31 cellular contexts compared by ENCODE assay signal in genomic region chr15:78682013-78682651, GRCh38. TPM values are rescaled to one million over a fixed set of nuclear protein-coding genes. Genes with fewer than 3 reads are reported as not detected.
DNase-seq lines count a peak whose midpoint lies in the region; ATAC-seq and TF ChIP-seq lines count a peak whose summit lies in the region.
"Had no signal": no experiment of that assay in that cellular context is flagged by ENCODE, and none has a peak within 500 bp of the region (broad histone marks: within the 10 kb centered on the region; RNA-seq: fewer than 3 reads in every experiment).

No MANE protein-coding gene starts in this region.

- ATAC-seq in Right ventricle myocardium superior (ENCODE audit: poor library complexity) = no peak
- ATAC-seq: activated T-helper 17 cell treated with anti-CD3 and anti-CD28 coated beads, Interleukin-2, amount 50 U/mL, for 72 hours; GM12878; HepG2; left cardiac atrium; psoas muscle; stimulated activated effector memory CD8-positive, alpha-beta T cell treated with anti-CD3 and anti-CD28 coated beads, Interleukin-12 subunit alpha, Interleukin-12 subunit beta, amount 100 ng/mL, for 72 hours had no signal

- no peaks in the 10 kb centered on the region for H3K4me1 ChIP-seq in colonic mucosa

- no peaks in the 10 kb centered on the region for H3K27me3 Mint-ChIP-seq in mesothelial cell of epicardium (ENCODE audit: low read depth)
- H3K27me3 Mint-ChIP-seq: activated naive CD4-positive, alpha-beta T cell treated with anti-CD3 and anti-CD28 coated beads, Interleukin-2, amount 50 U/mL, for 24 hours had no signal

- H3K9me3 Mint-ChIP-seq in mesothelial cell of epicardium = no peaks in the 10 kb centered on the region
- H3K9me3 Mint-ChIP-seq: activated CD4-positive, alpha-beta memory T cell treated with anti-CD3 and anti-CD28 coated beads, Interleukin-2, amount 10 ng/mL, durations not matched to agents 7 days and 5 days; activated naive CD4-positive, alpha-beta T cell treated with anti-CD3 and anti-CD28 coated beads, Interleukin-2, amount 50 U/mL, for 24 hours; activated T-helper 17 cell treated with anti-CD3 and anti-CD28 coated beads, Interleukin-2, amount 50 U/mL, for 72 hours; stimulated activated effector memory CD8-positive, alpha-beta T cell treated with anti-CD3 and anti-CD28 coated beads, Interleukin-12 subunit alpha, Interleukin-12 subunit beta, amount 100 ng/mL, for 72 hours had no signal

- intact Hi-C loops in colonic mucosa (cut with DNase I) = no loop called here
- intact Hi-C loops in posterior cingulate gyrus (cut with DNase I) = no loop called here
- intact Hi-C loops in Right ventricle myocardium superior (cut with DNase I) = no loop called here

- no peak overlapping the region for H3K9ac ChIP-seq in colonic mucosa (ENCODE audit: low read depth in 2 of 2, low read length in 2 of 2)

- H3K27me3 ChIP-seq in WERI-Rb-1 (ENCODE audit: insufficient read depth, low read depth, severe bottlenecking) = no peaks in the 10 kb centered on the region
- no peaks in the 10 kb centered on the region for H3K27me3 ChIP-seq in colonic mucosa
- H3K27me3 ChIP-seq: neutrophil had no signal

- DNase-seq in CD1c-positive myeloid dendritic cell (ENCODE audit: extremely low spot score) (peak; percentile 30), NCI-H69 (lab: John Stamatoyannopoulos, UW) (peak; percentile 42), WERI-Rb-1 (no peak), mesothelial cell of epicardium (ENCODE audit: low spot score in 2 of 2, unreplicated experiment in 2 of 2) (no peak), colonic mucosa (no peak), posterior cingulate gyrus (no peak), Right ventricle myocardium superior (no peak)
- no peak for DNase-seq in stimulated activated CD4-positive, alpha-beta T cell treated with anti-CD3 and anti-CD28 coated beads, Interleukin-15, amount 100 ng/mL, for 24 hours
- DNase-seq: ACHN; activated CD4-positive, alpha-beta memory T cell treated with anti-CD3 and anti-CD28 coated beads, Interleukin-2, amount 10 ng/mL, durations not matched to agents 7 days and 5 days; amygdala; DMS153; hypothalamus; Karpas-422; left cardiac atrium; NCI-H2107; NCI-H345; NCI-H748 treated with DMSO at 0.1 percent for 48 hours; psoas muscle; RPMI8226; stimulated activated CD4-positive, alpha-beta T cell treated with anti-CD3 and anti-CD28 coated beads, Interleukin-4, amount 100 ng/mL, for 4 hours; T-helper 2 cell; trophoblast cell had no signal

- H3K4me3 Mint-ChIP-seq in mesothelial cell of epicardium = no peak overlapping the region
- H3K4me3 Mint-ChIP-seq: activated CD4-positive, alpha-beta memory T cell treated with anti-CD3 and anti-CD28 coated beads, Interleukin-2, amount 10 ng/mL, durations not matched to agents 7 days and 5 days; activated naive CD4-positive, alpha-beta T cell treated with anti-CD3 and anti-CD28 coated beads, Interleukin-2, amount 50 U/mL, for 24 hours; activated T-helper 17 cell treated with anti-CD3 and anti-CD28 coated beads, Interleukin-2, amount 50 U/mL, for 72 hours; B cell; stimulated activated effector memory CD8-positive, alpha-beta T cell treated with anti-CD3 and anti-CD28 coated beads, Interleukin-12 subunit alpha, Interleukin-12 subunit beta, amount 100 ng/mL, for 72 hours had no signal

- H3K4me1 Mint-ChIP-seq in mesothelial cell of epicardium = peaks cover 63% of the 10 kb centered on the region
- H3K4me1 Mint-ChIP-seq: activated CD4-positive, alpha-beta memory T cell treated with anti-CD3 and anti-CD28 coated beads, Interleukin-2, amount 10 ng/mL, durations not matched to agents 7 days and 5 days; activated T-helper 17 cell treated with anti-CD3 and anti-CD28 coated beads, Interleukin-2, amount 50 U/mL, for 72 hours; B cell; stimulated activated effector memory CD8-positive, alpha-beta T cell treated with anti-CD3 and anti-CD28 coated beads, Interleukin-12 subunit alpha, Interleukin-12 subunit beta, amount 100 ng/mL, for 72 hours had no signal

- H3K9me3 ChIP-seq in WERI-Rb-1 (ENCODE audit: severe bottlenecking) (no peaks in the 10 kb centered on the region), colonic mucosa (no peaks in the 10 kb centered on the region)
- H3K9me3 ChIP-seq: HAP-1, neutrophil, psoas muscle had no signal

- no peak overlapping the region for H3K4me3 ChIP-seq in WERI-Rb-1 (ENCODE audit: low read depth, low read length)
- H3K4me3 ChIP-seq in colonic mucosa = no peak overlapping the region
- H3K4me3 ChIP-seq: GM12878, HAP-1, psoas muscle had no signal

- H3K36me3 ChIP-seq in WERI-Rb-1 = no peaks in the 10 kb centered on the region
- no peaks in the 10 kb centered on the region for H3K36me3 ChIP-seq in colonic mucosa
- H3K36me3 ChIP-seq: HAP-1, neutrophil had no signal

- no peaks in the 10 kb centered on the region for H3K36me3 Mint-ChIP-seq in mesothelial cell of epicardium
- H3K36me3 Mint-ChIP-seq: activated naive CD4-positive, alpha-beta T cell treated with anti-CD3 and anti-CD28 coated beads, Interleukin-2, amount 50 U/mL, for 24 hours; stimulated activated effector memory CD8-positive, alpha-beta T cell treated with anti-CD3 and anti-CD28 coated beads, Interleukin-12 subunit alpha, Interleukin-12 subunit beta, amount 100 ng/mL, for 72 hours had no signal

- peak overlapping the region; percentile 77 for H3K27ac Mint-ChIP-seq in mesothelial cell of epicardium
- H3K27ac Mint-ChIP-seq: activated CD4-positive, alpha-beta memory T cell treated with anti-CD3 and anti-CD28 coated beads, Interleukin-2, amount 10 ng/mL, durations not matched to agents 7 days and 5 days; activated T-helper 17 cell treated with anti-CD3 and anti-CD28 coated beads, Interleukin-2, amount 50 U/mL, for 72 hours; B cell; stimulated activated effector memory CD8-positive, alpha-beta T cell treated with anti-CD3 and anti-CD28 coated beads, Interleukin-12 subunit alpha, Interleukin-12 subunit beta, amount 100 ng/mL, for 72 hours had no signal

- TF ChIP-seq CTCF in WERI-Rb-1 (IDR thresholded peaks at IDR 0.05; ENCODE audit: low read depth, low read length) = no peak
- no peak for TF ChIP-seq CTCF in mesothelial cell of epicardium (IDR thresholded peaks at IDR 0.05; ENCODE audit: unreplicated experiment)
- no peak for TF ChIP-seq CTCF in colonic mucosa (IDR thresholded peaks at IDR 0.05)

- peak overlapping the region; percentile 91 for H3K27ac ChIP-seq in WERI-Rb-1
- H3K27ac ChIP-seq in colonic mucosa = no peak overlapping the region
- H3K27ac ChIP-seq: neutrophil, psoas muscle had no signal

RNA-seq across cellular contexts. Expression of gene CHRNB4, which starts 41.1 kb away (rescaled TPM):
- total RNA-seq in mesothelial cell of epicardium (2.2 to 3.2 TPM (median 2.8 TPM) in 3 replicates), colonic mucosa (under 1 TPM in 1 of 2 donors, not detected in 1; 0.24 TPM), Right ventricle myocardium superior (not detected)
- total RNA-seq: activated CD4-positive, alpha-beta memory T cell treated with anti-CD3 and anti-CD28 coated beads, Interleukin-2, amount 10 ng/mL, durations not matched to agents 7 days and 5 days; activated T-helper 17 cell treated with anti-CD3 and anti-CD28 coated beads, Interleukin-2, amount 50 U/mL, for 72 hours; B cell; GM12878; HepG2; psoas muscle had no signal

Comparison
In these comparisons a context has a peak if more than half of its experiments do, and no peak if none do; other contexts are left out.
1. DNase-seq: peak in CD1c-positive myeloid dendritic cell (single experiment) and NCI-H69 (single experiment); none in WERI-Rb-1 (single experiment), mesothelial cell of epicardium (0 of 2), stimulated activated CD4-positive, alpha-beta T cell treated with anti-CD3 and anti-CD28 coated beads, Interleukin-15, amount 100 ng/mL, for 24 hours (single experiment), colonic mucosa (single experiment), posterior cingulate gyrus (0 of 10) and Right ventricle myocardium superior (single experiment).